Comparison of ENCODE assay signal across 7 cellular contexts in genomic region chr9:35103660-35104191, GRCh38. TPM values are rescaled to one million over a fixed set of nuclear protein-coding genes. Genes with fewer than 3 reads are reported as not detected.
A peak's percentile ranks its signal among the peaks of the same experiment; 100 is the strongest.
DNase-seq lines count a peak whose midpoint lies in the region; ATAC-seq lines count a peak whose summit lies in the region.

No MANE protein-coding gene starts in this region.

- H3K4me1 ChIP-seq in HUES64 (ENCODE audit: insufficient read depth, low read length) (peaks cover 15% of the 10 kb centered on the region; the same call in 1 of the 2 replicates), iPS-18a (ENCODE audit: control insufficient read depth, low read depth, low read length) (peaks cover 15% of the 10 kb centered on the region)

- peak overlapping the region; percentile 81 for H3K4me3 Mint-ChIP-seq in activated naive CD8-positive, alpha-beta T cell treated with anti-CD3 and anti-CD28 coated beads, Interleukin-2, amount 10 ng/mL, durations not matched to agents 7 days and 5 days
- H3K4me3 Mint-ChIP-seq in stimulated activated naive CD8-positive, alpha-beta T cell treated with anti-CD3 and anti-CD28 coated beads, Interleukin-15, amount 100 ng/mL, for 72 hours, result peak overlapping the region; percentile 96 to 99

- DNase-seq in activated naive CD8-positive, alpha-beta T cell treated with anti-CD3 and anti-CD28 coated beads, Interleukin-2, amount 10 ng/mL, durations not matched to agents 7 days and 5 days, result no peak
- DNase-seq in stimulated activated naive CD8-positive, alpha-beta T cell treated with anti-CD3 and anti-CD28 coated beads, Interleukin-15, amount 100 ng/mL, for 72 hours, result no peak
- DNase-seq in occipital lobe (lab: John Stamatoyannopoulos, UW) (no peak), NCI-H82 treated with DMSO at 0.1 percent for 48 hours (lab: John Stamatoyannopoulos, UW; ENCODE audit: unreplicated experiment) (no peak)

- H3K9ac ChIP-seq in HUES64 (ENCODE audit: low read depth, low read length), result peak overlapping the region; percentile 92
- peak overlapping the region; percentile 92 for H3K9ac ChIP-seq in iPS-18a (ENCODE audit: low read length)

- 27% methylated on average over 5 of the region's 5 CpGs for WGBS in HUES64

- H3K4me3 ChIP-seq in HUES64 (ENCODE audit: low read length) (peak overlapping the region; percentile 83), iPS-18a (ENCODE audit: low read length) (peak overlapping the region; percentile 83)

- peaks cover 26% of the 10 kb centered on the region for H3K36me3 Mint-ChIP-seq in activated naive CD8-positive, alpha-beta T cell treated with anti-CD3 and anti-CD28 coated beads, Interleukin-2, amount 10 ng/mL, durations not matched to agents 7 days and 5 days

- no peaks in the 10 kb centered on the region for H3K9me3 Mint-ChIP-seq in activated naive CD8-positive, alpha-beta T cell treated with anti-CD3 and anti-CD28 coated beads, Interleukin-2, amount 10 ng/mL, durations not matched to agents 7 days and 5 days
- no peaks in the 10 kb centered on the region for H3K9me3 Mint-ChIP-seq in stimulated activated naive CD8-positive, alpha-beta T cell treated with anti-CD3 and anti-CD28 coated beads, Interleukin-15, amount 100 ng/mL, for 72 hours

- POLR2A ChIA-PET in activated naive CD8-positive, alpha-beta T cell treated with anti-CD3 and anti-CD28 coated beads, Interleukin-2, amount 10 ng/mL, durations not matched to agents 7 days and 5 days (lab: Charles Lee), result interaction anchor here (1.0 to 4.5 kb wide), 7 partner anchors 8 to 457 kb away, joined by 3 to 47 read pairs (median 15); partner anchors contain the start of genes ATOSB, FANCG, GALT and VCP

- no peaks in the 10 kb centered on the region for H3K9me3 ChIP-seq in HUES64 (ENCODE audit: insufficient read depth, low read depth, low read length)
- H3K9me3 ChIP-seq in iPS-18a (ENCODE audit: control insufficient read depth, low read depth, low read length), result no peaks in the 10 kb centered on the region

- H3K27me3 ChIP-seq in HUES64 (ENCODE audit: insufficient read depth, low read length), result no peaks in the 10 kb centered on the region
- no peaks in the 10 kb centered on the region for H3K27me3 ChIP-seq in iPS-18a (ENCODE audit: control insufficient read depth, insufficient read depth, low read length)

- H3K27ac Mint-ChIP-seq in activated naive CD8-positive, alpha-beta T cell treated with anti-CD3 and anti-CD28 coated beads, Interleukin-2, amount 10 ng/mL, durations not matched to agents 7 days and 5 days, result peak overlapping the region; percentile 95
- peak overlapping the region; percentile 93 to 99 for H3K27ac Mint-ChIP-seq in stimulated activated naive CD8-positive, alpha-beta T cell treated with anti-CD3 and anti-CD28 coated beads, Interleukin-15, amount 100 ng/mL, for 72 hours

- H3K36me3 ChIP-seq in HUES64 (ENCODE audit: insufficient read depth, low read length), result peaks cover 48% of the 10 kb centered on the region
- H3K36me3 ChIP-seq in iPS-18a (ENCODE audit: control insufficient read depth, low read depth, low read length), result peaks cover 21% of the 10 kb centered on the region

- ATAC-seq in activated naive CD8-positive, alpha-beta T cell treated with anti-CD3 and anti-CD28 coated beads, Interleukin-2, amount 10 ng/mL, durations not matched to agents 7 days and 5 days (ENCODE audit: low read depth), result no peak
- ATAC-seq in stimulated activated naive CD8-positive, alpha-beta T cell treated with anti-CD3 and anti-CD28 coated beads, Interleukin-15, amount 100 ng/mL, for 72 hours, result no peak
- ATAC-seq in HG03097 (IDR thresholded peaks at IDR 0.05; ENCODE audit: low FRiP score, unreplicated experiment), result no peak

- peaks cover 31% of the 10 kb centered on the region for H3K4me1 Mint-ChIP-seq in activated naive CD8-positive, alpha-beta T cell treated with anti-CD3 and anti-CD28 coated beads, Interleukin-2, amount 10 ng/mL, durations not matched to agents 7 days and 5 days
- H3K4me1 Mint-ChIP-seq in stimulated activated naive CD8-positive, alpha-beta T cell treated with anti-CD3 and anti-CD28 coated beads, Interleukin-15, amount 100 ng/mL, for 72 hours, result peaks cover 45% of the 10 kb centered on the region

- H3K27ac ChIP-seq in HUES64 (ENCODE audit: low read depth, low read length) (peak overlapping the region; percentile 86), iPS-18a (ENCODE audit: low read length) (peak overlapping the region; percentile 96)

- H3K27me3 Mint-ChIP-seq in activated naive CD8-positive, alpha-beta T cell treated with anti-CD3 and anti-CD28 coated beads, Interleukin-2, amount 10 ng/mL, durations not matched to agents 7 days and 5 days, result no peaks in the 10 kb centered on the region
- no peaks in the 10 kb centered on the region for H3K27me3 Mint-ChIP-seq in stimulated activated naive CD8-positive, alpha-beta T cell treated with anti-CD3 and anti-CD28 coated beads, Interleukin-15, amount 100 ng/mL, for 72 hours

RNA-seq across cellular contexts. Expression of gene STOML2, which starts 0.8 kb away (rescaled TPM):
- polyA plus RNA-seq in HUES64 (2013, experiment 1 of 2), result 134 TPM
- polyA plus RNA-seq in HUES64 (2013, experiment 2 of 2), result 132 TPM
- 10 to 100 TPM; 90.3 to 91.9 TPM for total RNA-seq in activated naive CD8-positive, alpha-beta T cell treated with anti-CD3 and anti-CD28 coated beads, Interleukin-2, amount 10 ng/mL, durations not matched to agents 7 days and 5 days
- total RNA-seq in occipital lobe, result 48.7 TPM

RNA-seq across cellular contexts. Expression of gene PIGO, which starts 7.3 kb away (rescaled TPM):
- 11.8 TPM for polyA plus RNA-seq in HUES64 (2013, experiment 1 of 2)
- 13.3 TPM for polyA plus RNA-seq in HUES64 (2013, experiment 2 of 2)
- 10 to 100 TPM; 30.8 to 31.4 TPM for total RNA-seq in activated naive CD8-positive, alpha-beta T cell treated with anti-CD3 and anti-CD28 coated beads, Interleukin-2, amount 10 ng/mL, durations not matched to agents 7 days and 5 days
- total RNA-seq in occipital lobe, result 9.4 TPM

RNA-seq across cellular contexts. Expression of gene ATOSB, which starts 11.9 kb away (rescaled TPM):
- polyA plus RNA-seq in HUES64 (2013, experiment 1 of 2), result 5.6 TPM
- polyA plus RNA-seq in HUES64 (2013, experiment 2 of 2), result 6.1 TPM
- total RNA-seq in activated naive CD8-positive, alpha-beta T cell treated with anti-CD3 and anti-CD28 coated beads, Interleukin-2, amount 10 ng/mL, durations not matched to agents 7 days and 5 days, result 10 to 100 TPM; 12.0 to 16.6 TPM
- total RNA-seq in occipital lobe, result 11.4 TPM

RNA-seq across cellular contexts. Expression of gene FANCG, which starts 24.0 kb away (rescaled TPM):
- 49.3 TPM for polyA plus RNA-seq in HUES64 (2013, experiment 1 of 2)
- polyA plus RNA-seq in HUES64 (2013, experiment 2 of 2), result 49.5 TPM
- total RNA-seq in activated naive CD8-positive, alpha-beta T cell treated with anti-CD3 and anti-CD28 coated beads, Interleukin-2, amount 10 ng/mL, durations not matched to agents 7 days and 5 days, result 100 to 1,000 TPM; 103 to 109 TPM
- total RNA-seq in occipital lobe, result 31.7 TPM

RNA-seq across cellular contexts. Expression of gene VCP, which starts 31.3 kb away (rescaled TPM):
- polyA plus RNA-seq in HUES64 (2013, experiment 1 of 2), result 256 TPM
- polyA plus RNA-seq in HUES64 (2013, experiment 2 of 2), result 254 TPM
- 100 to 1,000 TPM; 183 to 189 TPM for total RNA-seq in activated naive CD8-positive, alpha-beta T cell treated with anti-CD3 and anti-CD28 coated beads, Interleukin-2, amount 10 ng/mL, durations not matched to agents 7 days and 5 days
- total RNA-seq in occipital lobe, result 171 TPM
